16 cellular contexts compared by ENCODE assay signal in genomic region chrX:134798472-134798871, GRCh38. TPM values are rescaled to one million over a fixed set of nuclear protein-coding genes. Genes with fewer than 3 reads are reported as not detected.
DNase-seq lines count a peak whose midpoint lies in the region; ATAC-seq and TF ChIP-seq lines count a peak whose summit lies in the region.
"Had no signal": no experiment of that assay in that cellular context is flagged by ENCODE, and none has a peak within 500 bp of the region (broad histone marks: within the 10 kb centered on the region; RNA-seq: fewer than 3 reads in every experiment).

No MANE protein-coding gene starts in this region.

- H3K23ac ChIP-seq in H9 (ENCODE audit: insufficient read length, low read depth, low read length), result no peak overlapping the region

- H3K9me3 ChIP-seq in CD8-positive, alpha-beta memory T cell (ENCODE audit: low read length), result no peaks in the 10 kb centered on the region
- no peaks in the 10 kb centered on the region for H3K9me3 ChIP-seq in H9 (ENCODE audit: control insufficient read depth, low read depth, low read length)
- H3K9me3 ChIP-seq: esophagus squamous epithelium, pancreas had no signal

- H2BK15ac ChIP-seq in H9 (ENCODE audit: low read depth, low read length), result no peak overlapping the region

- no peak overlapping the region for H3T11ph ChIP-seq in H9 (ENCODE audit: low read length)

- no peaks in the 10 kb centered on the region for H3K27me3 ChIP-seq in CD8-positive, alpha-beta memory T cell (ENCODE audit: insufficient read depth, low read length, poor library complexity, severe bottlenecking)
- no peaks in the 10 kb centered on the region for H3K27me3 ChIP-seq in H9 (ENCODE audit: insufficient read depth, low read length)
- H3K27me3 ChIP-seq: esophagus squamous epithelium, pancreas had no signal

- H3K56ac ChIP-seq in H9 (ENCODE audit: insufficient read length, low read depth, low read length), result no peak overlapping the region

- no peak overlapping the region for H3K27ac ChIP-seq in CD8-positive, alpha-beta memory T cell (ENCODE audit: low read depth, low read length)
- H3K27ac ChIP-seq in H9 (ENCODE audit: insufficient read length, low read depth, low read length), result no peak overlapping the region
- H3K27ac ChIP-seq: esophagus squamous epithelium, pancreas had no signal

- CTCF ChIA-PET in CD8-positive, alpha-beta memory T cell (lab: Charles Lee), result no interaction called here

- H3K4me3 ChIP-seq in CD8-positive, alpha-beta memory T cell (ENCODE audit: low read length), result no peak overlapping the region
- H3K4me3 ChIP-seq: esophagus squamous epithelium, pancreas had no signal

- H4K8ac ChIP-seq in H9 (replicated peaks; ENCODE audit: insufficient read length, low read depth, low read length), result no peak overlapping the region

- H3K18ac ChIP-seq in H9 (ENCODE audit: insufficient read length, low read depth, low read length), result no peak overlapping the region

- DNase-seq in CD8-positive, alpha-beta memory T cell, result no peak
- no peak for DNase-seq in H9
- no peak for DNase-seq in naive thymus-derived CD8-positive, alpha-beta T cell
- no peak for DNase-seq in NCI-H1436 treated with DMSO at 0.1 percent for 48 hours (lab: John Stamatoyannopoulos, UW)
- DNase-seq in NCI-H2171 treated with DMSO at 0.1 percent for 48 hours (lab: John Stamatoyannopoulos, UW), result no peak
- DNase-seq in MV-4-11 (lab: John Stamatoyannopoulos, UW), result no peak
- DNase-seq: esophagus squamous epithelium; HCEC 1CT; NCI-H2081; NCI-H510A treated with DMSO at 0.1 percent for 48 hours; pancreas; SHP77 treated with DMSO at 0.1 percent for 48 hours; stimulated activated CD4-positive, alpha-beta T cell treated with anti-CD3 and anti-CD28 coated beads, Interleukin-1b, Interleukin-23, amount 100 ng/mL, for 48 hours had no signal

- H3K9me3 Mint-ChIP-seq in CD8-positive, alpha-beta memory T cell, result no peaks in the 10 kb centered on the region
- peaks cover 4 to 70% of the 10 kb centered on the region in 2 experiments; a peak in 4 of 5 replicates for H3K9me3 Mint-ChIP-seq in H9
- H3K9me3 Mint-ChIP-seq in activated T-helper 17 cell treated with anti-CD3 and anti-CD28 coated beads, Interleukin-2, amount 50 U/mL, for 72 hours, result no peaks in the 10 kb centered on the region
- H3K9me3 Mint-ChIP-seq in naive thymus-derived CD8-positive, alpha-beta T cell, result no peaks in the 10 kb centered on the region

- no peaks in the 10 kb centered on the region for H4K20me1 ChIP-seq in H9 (ENCODE audit: control insufficient read depth, insufficient read depth, insufficient read length)

- H3K4me2 ChIP-seq in H9 (ENCODE audit: insufficient read depth, insufficient read length, low read length), result no peak overlapping the region

- H3K36me3 Mint-ChIP-seq in CD8-positive, alpha-beta memory T cell, result peaks cover 0 to 14% (median 0%) of the 10 kb centered on the region in 3 donors
- H3K36me3 Mint-ChIP-seq in H9 (ENCODE audit: insufficient read depth in 1 of 3, low read depth in 3 of 3), result peaks cover 10 to 18% (median 14%) of the 10 kb centered on the region in 3 experiments; a peak in 6 of 7 replicates
- H3K36me3 Mint-ChIP-seq in activated T-helper 17 cell treated with anti-CD3 and anti-CD28 coated beads, Interleukin-2, amount 50 U/mL, for 72 hours (ENCODE audit: low read depth), result peaks cover 19% of the 10 kb centered on the region
- H3K36me3 Mint-ChIP-seq in naive thymus-derived CD8-positive, alpha-beta T cell, result peaks cover 0 to 11% (median 3%) of the 10 kb centered on the region in 3 donors

- H3K79me2 ChIP-seq in H9 (ENCODE audit: insufficient read depth, low read length), result no peaks in the 10 kb centered on the region; the same call in 1 of the 2 replicates

- H3K27ac Mint-ChIP-seq in CD8-positive, alpha-beta memory T cell, result peak overlapping the region in 1 of 8 donors; percentile 39
- no peak overlapping the region; a peak in 1 of 7 replicates for H3K27ac Mint-ChIP-seq in H9
- H3K27ac Mint-ChIP-seq in activated T-helper 17 cell treated with anti-CD3 and anti-CD28 coated beads, Interleukin-2, amount 50 U/mL, for 72 hours, result no peak overlapping the region
- H3K27ac Mint-ChIP-seq in naive thymus-derived CD8-positive, alpha-beta T cell, result peak overlapping the region in 1 of 10 donors; percentile 67

- POLR2A ChIA-PET in CD8-positive, alpha-beta memory T cell (lab: Charles Lee), result no interaction called here
- POLR2A ChIA-PET in naive thymus-derived CD8-positive, alpha-beta T cell (lab: Charles Lee), result no interaction called here

- H3K9ac ChIP-seq in H9 (ENCODE audit: extremely low read depth, insufficient read length, low read length), result no peak overlapping the region

- H2AFZ ChIP-seq in H9 (ENCODE audit: low read length), result no peak overlapping the region

- no peak overlapping the region for H3K4ac ChIP-seq in H9 (ENCODE audit: low read depth, low read length)

- H2AK5ac ChIP-seq in H9 (ENCODE audit: insufficient read length, low read length), result no peak overlapping the region

- TF ChIP-seq CTCF in H9 (conservative IDR thresholded peaks at IDR 0.05), result no peak

- no peaks in the 10 kb centered on the region for H3K79me1 ChIP-seq in H9 (ENCODE audit: insufficient read depth, low read depth, low read length, poor library complexity, severe bottlenecking)

- H2BK12ac ChIP-seq in H9 (ENCODE audit: insufficient read length, low read depth, low read length), result no peak overlapping the region

- H4K91ac ChIP-seq in H9 (ENCODE audit: insufficient read length, low read depth, low read length), result no peak overlapping the region

- H3K23me2 ChIP-seq in H9 (ENCODE audit: insufficient read length, low read depth, low read length, poor library complexity, severe bottlenecking), result no peaks in the 10 kb centered on the region

- no peaks in the 10 kb centered on the region for H3K36me3 ChIP-seq in CD8-positive, alpha-beta memory T cell (ENCODE audit: insufficient read depth, low read length)
- H3K36me3 ChIP-seq: pancreas had no signal

- H2BK120ac ChIP-seq in H9 (ENCODE audit: low read depth, low read length, poor library complexity, severe bottlenecking), result no peak overlapping the region

- peak overlapping the region in 5 of 7 donors; percentile 45 to 60 (median 58) for H3K4me3 Mint-ChIP-seq in CD8-positive, alpha-beta memory T cell
- peak overlapping the region; percentile 29 to 95; a peak in 4 of 5 replicates for H3K4me3 Mint-ChIP-seq in H9
- peak overlapping the region; percentile 47 for H3K4me3 Mint-ChIP-seq in activated T-helper 17 cell treated with anti-CD3 and anti-CD28 coated beads, Interleukin-2, amount 50 U/mL, for 72 hours
- peak overlapping the region in 7 of 10 donors; percentile 31 to 70 (median 42) for H3K4me3 Mint-ChIP-seq in naive thymus-derived CD8-positive, alpha-beta T cell

- no peak for ATAC-seq in activated T-helper 17 cell treated with anti-CD3 and anti-CD28 coated beads, Interleukin-2, amount 50 U/mL, for 72 hours (replicated peaks)
- ATAC-seq in naive thymus-derived CD8-positive, alpha-beta T cell, result no peak
- ATAC-seq: activated CD4-positive, CD25-positive, alpha-beta regulatory T cell treated with anti-CD3 and anti-CD28 coated beads, Interleukin-2, amount 50 U/mL, for 24 hours; left lobe of liver; pancreas had no signal

- no CpG with 5 or more reads among the region's 3 CpGs for WGBS in H9 (ENCODE audit: extremely low coverage, insufficient read length, low lambda C conversion rate)

- peaks cover 16 to 41% (median 33%) of the 10 kb centered on the region in 3 donors for H3K4me1 Mint-ChIP-seq in CD8-positive, alpha-beta memory T cell
- peaks cover 29 to 48% of the 10 kb centered on the region in 2 experiments for H3K4me1 Mint-ChIP-seq in H9
- peaks cover 14% of the 10 kb centered on the region for H3K4me1 Mint-ChIP-seq in activated T-helper 17 cell treated with anti-CD3 and anti-CD28 coated beads, Interleukin-2, amount 50 U/mL, for 72 hours
- peaks cover 4 to 37% (median 28%) of the 10 kb centered on the region in 4 donors for H3K4me1 Mint-ChIP-seq in naive thymus-derived CD8-positive, alpha-beta T cell

- no peak overlapping the region for H3K14ac ChIP-seq in H9 (ENCODE audit: insufficient read depth, low read length)

- H2BK5ac ChIP-seq in H9 (ENCODE audit: insufficient read length, low read length), result no peak overlapping the region

- peaks cover 5% of the 10 kb centered on the region for H3K4me1 ChIP-seq in CD8-positive, alpha-beta memory T cell (ENCODE audit: insufficient read depth, low read length)
- H3K4me1 ChIP-seq in H9 (ENCODE audit: insufficient read depth, low read length), result peaks cover 3% of the 10 kb centered on the region; the same call in 1 of the 2 replicates
- H3K4me1 ChIP-seq: pancreas had no signal

- no peak overlapping the region for H2BK20ac ChIP-seq in H9 (ENCODE audit: low read depth, low read length, poor library complexity, severe bottlenecking)

- no peak overlapping the region for H4K5ac ChIP-seq in H9 (ENCODE audit: insufficient read length, low read depth, low read length)

- H3K27me3 Mint-ChIP-seq in CD8-positive, alpha-beta memory T cell, result peaks cover 0 to 7% of the 10 kb centered on the region in 2 donors
- no peaks in the 10 kb centered on the region; the same call in 1 of the 2 replicates for H3K27me3 Mint-ChIP-seq in H9 (ENCODE audit: low read depth)
- no peaks in the 10 kb centered on the region for H3K27me3 Mint-ChIP-seq in activated T-helper 17 cell treated with anti-CD3 and anti-CD28 coated beads, Interleukin-2, amount 50 U/mL, for 72 hours
- no peaks in the 10 kb centered on the region for H3K27me3 Mint-ChIP-seq in naive thymus-derived CD8-positive, alpha-beta T cell

RNA-seq across cellular contexts. Expression of gene PABIR2, which starts 1.5 kb away (rescaled TPM):
- total RNA-seq in CD8-positive, alpha-beta memory T cell, result 10 to 100 TPM; 26.8 to 27.2 TPM
- polyA plus RNA-seq in CD8-positive, alpha-beta memory T cell, result 7.7 TPM
- 25.3 and 27.7 TPM in 2 replicates for total RNA-seq in H9 (2021)
- total RNA-seq in activated T-helper 17 cell treated with anti-CD3 and anti-CD28 coated beads, Interleukin-2, amount 50 U/mL, for 72 hours, result 10 to 100 TPM; 46.1 to 52.1 TPM
- 10 to 100 TPM; 43.2 to 46.1 TPM for total RNA-seq in naive thymus-derived CD8-positive, alpha-beta T cell
- polyA plus RNA-seq in naive thymus-derived CD8-positive, alpha-beta T cell, result 1 to 10 TPM; 6.6 to 8.3 (median 7.9) TPM
